In genomic region chr11:73245461-73245860, GRCh38 we compare ENCODE assay signal across 22 cellular contexts. TPM values are rescaled to one million over a fixed set of nuclear protein-coding genes. Genes with fewer than 3 reads are reported as not detected.
"Had no signal": no experiment of that assay in that cellular context is flagged by ENCODE, and none has a peak within 500 bp of the region (broad histone marks: within the 10 kb centered on the region; RNA-seq: fewer than 3 reads in every experiment).

No MANE protein-coding gene starts in this region.

- H3K4me3 ChIP-seq: ascending aorta, breast epithelium, dorsolateral prefrontal cortex, gastroesophageal sphincter, left lung, psoas muscle, right lobe of liver, transverse colon had no signal

- H3K27ac ChIP-seq: ascending aorta, breast epithelium, dorsolateral prefrontal cortex, gastroesophageal sphincter, left lung, psoas muscle, right lobe of liver, transverse colon had no signal

- H3K4me1 ChIP-seq: breast epithelium, right lobe of liver had no signal

- DNase-seq: activated CD4-positive, alpha-beta T cell treated with anti-CD3 and anti-CD28 coated beads, Interleukin-2, amount 50 U/mL, for 4 hours; activated naive CD4-positive, alpha-beta T cell; activated T-cell treated with anti-CD3 and anti-CD28 coated beads for 4 hours; erythroblast; naive B cell; nucleus accumbens; psoas muscle; stimulated activated CD4-positive, alpha-beta T cell treated with anti-CD3 and anti-CD28 coated beads, Interleukin-12 subunit alpha, Interleukin-12 subunit beta, amount 100 ng/mL, for 4 hours; stimulated activated CD4-positive, alpha-beta T cell treated with anti-CD3 and anti-CD28 coated beads, Interleukin-2, amount 100 ng/mL, for 48 hours; T-cell; T-helper 9 cell; transverse colon had no signal

- FAIRE-seq: islet of Langerhans had no signal

- H3K36me3 ChIP-seq: ascending aorta, breast epithelium, gastroesophageal sphincter, left lung, right lobe of liver, transverse colon had no signal

- H3K27me3 ChIP-seq: ascending aorta, breast epithelium, dorsolateral prefrontal cortex, gastroesophageal sphincter, left lung, right lobe of liver, transverse colon had no signal

- H3K9me3 ChIP-seq: ascending aorta, breast epithelium, gastroesophageal sphincter, left lung, psoas muscle, right lobe of liver, transverse colon had no signal

- ATAC-seq: activated CD4-positive, CD25-positive, alpha-beta regulatory T cell treated with anti-CD3 and anti-CD28 coated beads, Interleukin-2, amount 50 U/mL, for 24 hours; gastroesophageal sphincter; left lung; psoas muscle; right lobe of liver; stimulated activated memory B cell treated with anti-CD40 and anti-IgM and Interleukin-4, amounts not matched to agents 10 μg/mL and 1 μg/mL and 100 μg/mL, for 72 hours; T-cell had no signal

RNA-seq across cellular contexts. Expression of gene P2RY6, which starts 26.7 kb away (rescaled TPM):
- total RNA-seq: SK-MEL-5 had no signal
